Comparison of ENCODE assay signal across 26 cellular contexts in the genomic region with DNA sequence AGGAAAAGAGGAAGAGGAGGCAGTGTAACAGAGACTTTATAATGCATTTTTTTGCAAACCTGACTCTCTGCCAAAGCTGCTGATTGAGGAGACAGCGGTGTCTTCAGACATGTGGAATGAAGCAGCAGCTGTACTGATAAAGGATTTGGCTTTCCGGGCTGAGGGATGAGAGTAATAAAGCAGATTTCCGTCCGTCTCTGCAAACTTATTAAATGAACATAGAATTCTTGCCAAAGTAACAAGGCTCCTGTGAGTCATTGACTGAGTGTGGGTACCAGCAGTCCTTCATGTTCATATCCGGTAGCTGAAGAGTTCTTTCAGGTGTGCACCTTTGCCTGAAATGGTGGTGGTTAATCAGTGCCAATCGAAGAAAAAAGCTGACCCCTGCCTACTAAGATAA.
"Had no signal": no experiment of that assay in that cellular context is flagged by ENCODE, and none has a peak within 500 bp of the region (broad histone marks: within the 10 kb centered on the region; RNA-seq: fewer than 3 reads in every experiment).

No MANE protein-coding gene starts in this region.

- H3K4me1 ChIP-seq: left ventricle myocardium inferior, pancreas, psoas muscle, right atrium auricular region, thyroid gland had no signal

- H3K36me3 ChIP-seq: cardiac muscle cell, left ventricle myocardium inferior, neutrophil, pancreas, right atrium auricular region, thyroid gland had no signal

- H3K4me1 Mint-ChIP-seq: activated CD4-positive, alpha-beta memory T cell treated with anti-CD3 and anti-CD28 coated beads, Interleukin-2, amount 10 ng/mL, durations not matched to agents 7 days and 5 days; activated CD4-positive, alpha-beta T cell treated with anti-CD3 and anti-CD28 coated beads, Interleukin-2, amount 10 ng/mL, durations not matched to agents 24 days and 14 days; activated naive CD8-positive, alpha-beta T cell treated with anti-CD3 and anti-CD28 coated beads, Interleukin-2, amount 10 ng/mL, durations not matched to agents 7 days and 5 days had no signal

- H3K4me3 Mint-ChIP-seq: activated CD4-positive, alpha-beta memory T cell treated with anti-CD3 and anti-CD28 coated beads, Interleukin-2, amount 10 ng/mL, durations not matched to agents 7 days and 5 days; activated CD4-positive, alpha-beta T cell treated with anti-CD3 and anti-CD28 coated beads, Interleukin-2, amount 10 ng/mL, durations not matched to agents 24 days and 14 days; activated naive CD4-positive, alpha-beta T cell treated with anti-CD3 and anti-CD28 coated beads for 36 hours; activated naive CD8-positive, alpha-beta T cell treated with anti-CD3 and anti-CD28 coated beads, Interleukin-2, amount 10 ng/mL, durations not matched to agents 7 days and 5 days; activated T-cell treated with anti-CD3 and anti-CD28 coated beads, Interleukin-2, amount 50 U/mL, for 72 hours; dendritic cell treated with granulocyte-macrophage colony-stimulating factor and Interleukin-4, amounts not matched to agents 40 ng/mL and 50 ng/mL, for 4 days; natural killer cell treated with Interleukin-12 subunit alpha and Interleukin-12 subunit beta and Interleukin-15 and Interleukin-18, amount 100 ng/mL, for 72 hours; stimulated activated naive CD8-positive, alpha-beta T cell treated with anti-CD3 and anti-CD28 coated beads, Interleukin-15, Interleukin-2, amounts not matched to agents 100 ng/mL and 50 ng/mL, for 24 hours; T-helper 2 cell treated with Interferon-gamma antibody and Interleukin-4, amounts not matched to agents 5 μg/mL and 100 μg/mL, for 36 hours had no signal

- H3K27ac ChIP-seq: cardiac muscle cell, left ventricle myocardium inferior, neutrophil, pancreas, psoas muscle, right atrium auricular region, thyroid gland, VCaP had no signal

- H3K27me3 ChIP-seq: cardiac muscle cell, neutrophil, pancreas, right atrium auricular region, thyroid gland had no signal

- H3K9me3 Mint-ChIP-seq: activated CD4-positive, alpha-beta memory T cell treated with anti-CD3 and anti-CD28 coated beads, Interleukin-2, amount 10 ng/mL, durations not matched to agents 7 days and 5 days; activated CD4-positive, alpha-beta T cell treated with anti-CD3 and anti-CD28 coated beads, Interleukin-2, amount 10 ng/mL, durations not matched to agents 24 days and 14 days; activated naive CD4-positive, alpha-beta T cell treated with anti-CD3 and anti-CD28 coated beads for 36 hours; activated naive CD8-positive, alpha-beta T cell treated with anti-CD3 and anti-CD28 coated beads, Interleukin-2, amount 10 ng/mL, durations not matched to agents 7 days and 5 days; activated T-cell treated with anti-CD3 and anti-CD28 coated beads, Interleukin-2, amount 50 U/mL, for 72 hours; stimulated activated naive CD8-positive, alpha-beta T cell treated with anti-CD3 and anti-CD28 coated beads, Interleukin-15, Interleukin-2, amounts not matched to agents 100 ng/mL and 50 ng/mL, for 24 hours; T-helper 2 cell treated with Interferon-gamma antibody and Interleukin-4, amounts not matched to agents 5 μg/mL and 100 μg/mL, for 36 hours had no signal

- H3K9me3 ChIP-seq: neutrophil, pancreas, psoas muscle, right atrium auricular region, thyroid gland had no signal

- H3K27ac Mint-ChIP-seq: activated CD4-positive, alpha-beta memory T cell treated with anti-CD3 and anti-CD28 coated beads, Interleukin-2, amount 10 ng/mL, durations not matched to agents 7 days and 5 days; activated CD4-positive, alpha-beta T cell treated with anti-CD3 and anti-CD28 coated beads, Interleukin-2, amount 10 ng/mL, durations not matched to agents 24 days and 14 days; activated naive CD4-positive, alpha-beta T cell treated with anti-CD3 and anti-CD28 coated beads for 36 hours; activated naive CD8-positive, alpha-beta T cell treated with anti-CD3 and anti-CD28 coated beads, Interleukin-2, amount 10 ng/mL, durations not matched to agents 7 days and 5 days; activated T-cell treated with anti-CD3 and anti-CD28 coated beads, Interleukin-2, amount 50 U/mL, for 72 hours; dendritic cell treated with granulocyte-macrophage colony-stimulating factor and Interleukin-4, amounts not matched to agents 40 ng/mL and 50 ng/mL, for 4 days; natural killer cell treated with Interleukin-12 subunit alpha and Interleukin-12 subunit beta and Interleukin-15 and Interleukin-18, amount 100 ng/mL, for 72 hours; stimulated activated naive CD8-positive, alpha-beta T cell treated with anti-CD3 and anti-CD28 coated beads, Interleukin-15, Interleukin-2, amounts not matched to agents 100 ng/mL and 50 ng/mL, for 24 hours; T-helper 2 cell treated with Interferon-gamma antibody and Interleukin-4, amounts not matched to agents 5 μg/mL and 100 μg/mL, for 36 hours had no signal

- H3K27me3 Mint-ChIP-seq: activated CD4-positive, alpha-beta memory T cell treated with anti-CD3 and anti-CD28 coated beads, Interleukin-2, amount 10 ng/mL, durations not matched to agents 7 days and 5 days; activated CD4-positive, alpha-beta T cell treated with anti-CD3 and anti-CD28 coated beads, Interleukin-2, amount 10 ng/mL, durations not matched to agents 24 days and 14 days; activated naive CD8-positive, alpha-beta T cell treated with anti-CD3 and anti-CD28 coated beads, Interleukin-2, amount 10 ng/mL, durations not matched to agents 7 days and 5 days; dendritic cell treated with granulocyte-macrophage colony-stimulating factor and Interleukin-4, amounts not matched to agents 40 ng/mL and 50 ng/mL, for 4 days; natural killer cell treated with Interleukin-12 subunit alpha and Interleukin-12 subunit beta and Interleukin-15 and Interleukin-18, amount 100 ng/mL, for 72 hours; stimulated activated naive CD8-positive, alpha-beta T cell treated with anti-CD3 and anti-CD28 coated beads, Interleukin-15, Interleukin-2, amounts not matched to agents 100 ng/mL and 50 ng/mL, for 24 hours had no signal

- FAIRE-seq: endometrium, pancreas had no signal

- H3K4me3 ChIP-seq: cardiac muscle cell, left ventricle myocardium inferior, pancreas, psoas muscle, right atrium auricular region, thyroid gland had no signal

- ATAC-seq: activated CD4-positive, CD25-positive, alpha-beta regulatory T cell treated with anti-CD3 and anti-CD28 coated beads, Interleukin-2, amount 50 U/mL, for 24 hours; activated T-cell treated with anti-CD3 and anti-CD28 coated beads, Interleukin-2, amount 50 U/mL, for 72 hours; natural killer cell treated with Interleukin-12 subunit alpha and Interleukin-12 subunit beta and Interleukin-15 and Interleukin-18, amount 100 ng/mL, for 72 hours; pancreas; psoas muscle had no signal

- DNase-seq: activated CD4-positive, alpha-beta memory T cell treated with anti-CD3 and anti-CD28 coated beads, Interleukin-2, amount 10 ng/mL, durations not matched to agents 7 days and 5 days; activated CD4-positive, alpha-beta T cell treated with anti-CD3 and anti-CD28 coated beads, Interleukin-2, amount 10 ng/mL, durations not matched to agents 24 days and 14 days; activated effector memory CD4-positive, alpha-beta T cell treated with Interleukin-2 at 50 U/mL for 16 hours; activated naive CD4-positive, alpha-beta T cell treated with anti-CD3 and anti-CD28 coated beads for 36 hours; activated naive CD8-positive, alpha-beta T cell treated with anti-CD3 and anti-CD28 coated beads, Interleukin-2, amount 10 ng/mL, durations not matched to agents 7 days and 5 days; activated T-cell treated with anti-CD3 and anti-CD28 coated beads, Interleukin-2, amount 50 U/mL, for 72 hours; amygdala; effector CD4-positive, alpha-beta T cell; foreskin fibroblast; left ventricle myocardium inferior; pancreas; psoas muscle; stimulated activated CD4-positive, alpha-beta T cell treated with anti-CD3 and anti-CD28 coated beads, Interleukin-12 subunit alpha, Interleukin-12 subunit beta, amount 100 ng/mL, for 4 hours; stimulated activated CD4-positive, alpha-beta T cell treated with anti-CD3 and anti-CD28 coated beads, Interleukin-4, amount 100 ng/mL, for 4 hours; substantia nigra; thyroid gland had no signal

- H3K36me3 Mint-ChIP-seq: activated naive CD8-positive, alpha-beta T cell treated with anti-CD3 and anti-CD28 coated beads, Interleukin-2, amount 10 ng/mL, durations not matched to agents 7 days and 5 days; natural killer cell treated with Interleukin-12 subunit alpha and Interleukin-12 subunit beta and Interleukin-15 and Interleukin-18, amount 100 ng/mL, for 72 hours had no signal
